29 cellular contexts compared by ENCODE assay signal in the genomic region with DNA sequence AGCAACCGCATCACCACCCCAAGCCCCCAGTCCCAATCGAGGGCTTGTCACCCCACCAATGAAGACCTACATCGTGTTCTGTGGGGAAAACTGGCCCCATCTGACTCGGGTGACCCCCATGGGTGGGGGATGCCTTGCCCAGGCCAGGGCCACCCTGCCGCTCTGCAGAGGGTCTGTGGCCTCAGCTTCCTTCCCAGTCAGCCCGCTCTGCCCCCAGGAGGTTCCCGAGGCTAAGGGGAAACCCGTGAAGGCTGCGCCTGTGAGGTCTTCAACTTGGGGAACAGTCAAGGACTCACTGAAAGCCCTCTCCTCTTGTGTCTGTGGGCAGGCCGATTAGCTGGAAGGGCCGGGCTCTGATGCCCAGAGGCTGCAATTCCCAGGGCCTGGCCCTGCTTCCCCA. TPM values are rescaled to one million over a fixed set of nuclear protein-coding genes. Genes with fewer than 3 reads are reported as not detected.
"Had no signal": no experiment of that assay in that cellular context is flagged by ENCODE, and none has a peak within 500 bp of the region (broad histone marks: within the 10 kb centered on the region; RNA-seq: fewer than 3 reads in every experiment).

No MANE protein-coding gene starts in this region.

- H3K4me1 ChIP-seq: prostate gland, right atrium auricular region, upper lobe of right lung had no signal

- H3K36me3 ChIP-seq: brain microvascular endothelial cell, ovary, prostate gland, right atrium auricular region, thoracic aorta, upper lobe of right lung had no signal

- H3K27me3 Mint-ChIP-seq: activated CD4-positive, alpha-beta T cell treated with anti-CD3 and anti-CD28 coated beads, Interleukin-2, amount 10 ng/mL, durations not matched to agents 24 days and 14 days; stimulated activated naive B cell treated with anti-CD40 and anti-IgM and Interleukin-4, amounts not matched to agents 10 μg/mL and 1 μg/mL and 100 μg/mL, for 72 hours had no signal

- H3K4me3 Mint-ChIP-seq: activated CD4-positive, alpha-beta memory T cell treated with anti-CD3 and anti-CD28 coated beads, Interleukin-2, amount 10 ng/mL, durations not matched to agents 7 days and 5 days; activated CD4-positive, alpha-beta T cell treated with anti-CD3 and anti-CD28 coated beads, Interleukin-2, amount 10 ng/mL, durations not matched to agents 24 days and 14 days; natural killer cell; T-helper 17 cell had no signal

- H3K4me3 ChIP-seq: ovary, prostate gland, right atrium auricular region, thoracic aorta, upper lobe of right lung had no signal

- H3K27ac ChIP-seq: brain microvascular endothelial cell, ovary, prostate gland, right atrium auricular region, thoracic aorta, upper lobe of right lung had no signal

- H3K27ac Mint-ChIP-seq: activated CD4-positive, alpha-beta memory T cell treated with anti-CD3 and anti-CD28 coated beads, Interleukin-2, amount 10 ng/mL, durations not matched to agents 7 days and 5 days; natural killer cell; T-helper 17 cell had no signal

- FAIRE-seq: endothelial cell of umbilical vein had no signal

- H3K36me3 Mint-ChIP-seq: natural killer cell; stimulated activated naive B cell treated with anti-CD40 and anti-IgM and Interleukin-4, amounts not matched to agents 10 μg/mL and 1 μg/mL and 100 μg/mL, for 72 hours had no signal

- DNase-seq: activated CD4-positive, alpha-beta memory T cell treated with anti-CD3 and anti-CD28 coated beads, Interleukin-2, amount 10 ng/mL, durations not matched to agents 7 days and 5 days; activated CD4-positive, alpha-beta T cell treated with anti-CD3 and anti-CD28 coated beads, Interleukin-2, amount 10 ng/mL, durations not matched to agents 24 days and 14 days; activated gamma-delta T cell; activated naive CD4-positive, alpha-beta T cell treated with anti-CD3 and anti-CD28 coated beads, Interleukin-2, amount 50 U/mL, for 16 hours; activated T-cell treated with anti-CD3 and anti-CD28 coated beads for 4 hours; brain microvascular endothelial cell; caudate nucleus; dermis blood vessel endothelial cell; effector memory CD4-positive, alpha-beta T cell; foreskin melanocyte; glutamatergic neuron; hippocampal formation; left ventricle myocardium superior; midbrain; natural killer cell; stimulated activated naive B cell treated with anti-CD40 and anti-IgM and Interleukin-4, amounts not matched to agents 10 μg/mL and 1 μg/mL and 100 μg/mL, for 72 hours; SW 1271; T-helper 17 cell; upper lobe of right lung had no signal

- H3K27me3 ChIP-seq: brain microvascular endothelial cell, ovary, right atrium auricular region, upper lobe of right lung had no signal

- ATAC-seq: activated CD4-positive, CD25-positive, alpha-beta regulatory T cell treated with anti-CD3 and anti-CD28 coated beads, Interleukin-2, amount 50 U/mL, for 24 hours; left ventricle myocardium superior; natural killer cell; T-helper 17 cell; upper lobe of right lung had no signal

- H3K9me3 Mint-ChIP-seq: activated CD4-positive, alpha-beta memory T cell treated with anti-CD3 and anti-CD28 coated beads, Interleukin-2, amount 10 ng/mL, durations not matched to agents 7 days and 5 days; activated CD4-positive, alpha-beta T cell treated with anti-CD3 and anti-CD28 coated beads, Interleukin-2, amount 10 ng/mL, durations not matched to agents 24 days and 14 days; natural killer cell; stimulated activated naive B cell treated with anti-CD40 and anti-IgM and Interleukin-4, amounts not matched to agents 10 μg/mL and 1 μg/mL and 100 μg/mL, for 72 hours had no signal

- H3K9me3 ChIP-seq: ovary, prostate gland, right atrium auricular region, thoracic aorta, upper lobe of right lung had no signal

RNA-seq across cellular contexts. Expression of gene SRARP, which starts 2.0 kb away (rescaled TPM):
- total RNA-seq: activated CD4-positive, alpha-beta memory T cell treated with anti-CD3 and anti-CD28 coated beads, Interleukin-2, amount 10 ng/mL, durations not matched to agents 7 days and 5 days; activated CD4-positive, alpha-beta T cell treated with anti-CD3 and anti-CD28 coated beads, Interleukin-2, amount 10 ng/mL, durations not matched to agents 24 days and 14 days; aorta; endothelial cell of umbilical vein; esophagus mucosa; natural killer cell; ovary; skeletal muscle tissue; T-helper 17 cell; thoracic aorta; upper lobe of right lung had no signal
- polyA plus RNA-seq: adipose tissue, aorta, endothelial cell of umbilical vein, ovary had no signal

RNA-seq across cellular contexts. Expression of gene HSPB7, which starts 11.8 kb away (rescaled TPM):
- total RNA-seq: activated CD4-positive, alpha-beta memory T cell treated with anti-CD3 and anti-CD28 coated beads, Interleukin-2, amount 10 ng/mL, durations not matched to agents 7 days and 5 days; activated CD4-positive, alpha-beta T cell treated with anti-CD3 and anti-CD28 coated beads, Interleukin-2, amount 10 ng/mL, durations not matched to agents 24 days and 14 days; dermis blood vessel endothelial cell; endothelial cell of umbilical vein; natural killer cell; T-helper 17 cell had no signal
- polyA plus RNA-seq: endothelial cell of umbilical vein had no signal

RNA-seq across cellular contexts. Expression of gene CLCNKA, which starts 15.8 kb away (rescaled TPM):
- total RNA-seq: activated CD4-positive, alpha-beta T cell treated with anti-CD3 and anti-CD28 coated beads, Interleukin-2, amount 10 ng/mL, durations not matched to agents 24 days and 14 days; dermis blood vessel endothelial cell; endothelial cell of umbilical vein; T-helper 17 cell; upper lobe of right lung had no signal
- polyA plus RNA-seq: endothelial cell of umbilical vein had no signal

RNA-seq across cellular contexts. Expression of gene CLCNKB, which starts 37.6 kb away (rescaled TPM):
- total RNA-seq: activated CD4-positive, alpha-beta memory T cell treated with anti-CD3 and anti-CD28 coated beads, Interleukin-2, amount 10 ng/mL, durations not matched to agents 7 days and 5 days; activated CD4-positive, alpha-beta T cell treated with anti-CD3 and anti-CD28 coated beads, Interleukin-2, amount 10 ng/mL, durations not matched to agents 24 days and 14 days; endothelial cell of umbilical vein; esophagus mucosa; natural killer cell; skeletal muscle tissue; T-helper 17 cell; thoracic aorta had no signal
